Comparison of ENCODE assay signal across 8 cellular contexts in genomic region chr12:28172434-28173030, GRCh38. TPM values are rescaled to one million over a fixed set of nuclear protein-coding genes. Genes with fewer than 3 reads are reported as not detected.
DNase-seq lines count a peak whose midpoint lies in the region; ATAC-seq and TF ChIP-seq lines count a peak whose summit lies in the region.

No MANE protein-coding gene starts in this region.

- peaks cover 0 to 7% (median 0%) of the 10 kb centered on the region in 11 donors for H3K9me3 Mint-ChIP-seq in naive thymus-derived CD4-positive, alpha-beta T cell

- ATAC-seq in psoas muscle: no peak
- no peak for ATAC-seq in HG02610 (IDR thresholded peaks at IDR 0.05; ENCODE audit: unreplicated experiment)
- ATAC-seq in naive thymus-derived CD4-positive, alpha-beta T cell: no peak

- H3K27ac ChIP-seq in C4-2B (no peak overlapping the region), HL-60 (replicated peaks) (no peak overlapping the region), PC-9 (no peak overlapping the region), psoas muscle (no peak overlapping the region), uterus (no peak overlapping the region)
- no peak overlapping the region for H3K27ac ChIP-seq in naive thymus-derived CD4-positive, alpha-beta T cell (ENCODE audit: low read depth, low read length)

- no peaks in the 10 kb centered on the region for H3F3A ChIP-seq in PC-9 (ENCODE audit: insufficient read depth, low read depth)

- POLR2A ChIA-PET in PC-9 (lab: Charles Lee; ENCODE audit: unreplicated experiment): no interaction called here
- POLR2A ChIA-PET in naive thymus-derived CD4-positive, alpha-beta T cell (lab: Charles Lee): no interaction called here

- 93 to 96% (median 95%) methylated on average over 3 of the region's 3 CpGs for WGBS in psoas muscle, 3 donors

- H3K36me3 ChIP-seq in PC-9 (ENCODE audit: low read depth): no peaks in the 10 kb centered on the region
- no peaks in the 10 kb centered on the region for H3K36me3 ChIP-seq in psoas muscle (ENCODE audit: insufficient read depth in 1 of 2, low read depth in 1 of 2)
- H3K36me3 ChIP-seq in uterus: no peaks in the 10 kb centered on the region
- no peaks in the 10 kb centered on the region for H3K36me3 ChIP-seq in naive thymus-derived CD4-positive, alpha-beta T cell (ENCODE audit: control insufficient read depth in 2 of 3, insufficient read depth in 3 of 3, low read length in 3 of 3)

- no peaks in the 10 kb centered on the region; the same call in 1 of the 2 replicates for H4K20me1 ChIP-seq in PC-9 (ENCODE audit: insufficient read depth)

- H3K27me3 ChIP-seq in HL-60 (ENCODE audit: insufficient read depth, poor library complexity, severe bottlenecking) (no peaks in the 10 kb centered on the region), PC-9 (ENCODE audit: insufficient read depth, low read depth) (no peaks in the 10 kb centered on the region), psoas muscle (ENCODE audit: insufficient read depth in 3 of 3, low read length in 2 of 3) (no peaks in the 10 kb centered on the region), uterus (no peaks in the 10 kb centered on the region)
- no peaks in the 10 kb centered on the region for H3K27me3 ChIP-seq in naive thymus-derived CD4-positive, alpha-beta T cell (ENCODE audit: control insufficient read depth in 2 of 2, insufficient read depth in 2 of 2, low read length in 2 of 2)

- TF ChIP-seq CTCF in C4-2B (conservative IDR thresholded peaks at IDR 0.05): peak; percentile 81
- peak; percentile 37 for TF ChIP-seq CTCF in HL-60 (IDR thresholded peaks at IDR 0.05; ENCODE audit: insufficient read depth, low read length)
- TF ChIP-seq CTCF in PC-9 (conservative IDR thresholded peaks at IDR 0.05): peak; percentile 72
- TF ChIP-seq CTCF in psoas muscle (IDR thresholded peaks at IDR 0.05): peak; percentile 29
- peak in 2 of 4 experiments; percentile 32 to 38 for TF ChIP-seq CTCF in uterus (IDR thresholded peaks at IDR 0.05)

- TF ChIP-seq POLR2A in erythroblast (IDR thresholded peaks at IDR 0.05; ENCODE audit: low read length): no peak
- no peak for TF ChIP-seq POLR2A in uterus (IDR thresholded peaks at IDR 0.05)

- no TSS peak for BruUV-seq in PC-9 (replicated peaks; lab: Mats Ljungman, UMichigan)

- H2AFZ ChIP-seq in PC-9: no peak overlapping the region

- H3K9me3 ChIP-seq in PC-9 (ENCODE audit: insufficient read depth, low read depth) (no peaks in the 10 kb centered on the region), psoas muscle (no peaks in the 10 kb centered on the region), uterus (no peaks in the 10 kb centered on the region)
- H3K9me3 ChIP-seq in naive thymus-derived CD4-positive, alpha-beta T cell (ENCODE audit: control insufficient read depth in 2 of 3, low read length in 3 of 3): no peaks in the 10 kb centered on the region

- H3K4me1 ChIP-seq in PC-9 (replicated peaks; ENCODE audit: insufficient read depth) (no peaks in the 10 kb centered on the region), psoas muscle (no peaks in the 10 kb centered on the region), uterus (no peaks in the 10 kb centered on the region)
- H3K4me1 ChIP-seq in naive thymus-derived CD4-positive, alpha-beta T cell (ENCODE audit: control insufficient read depth in 2 of 2, insufficient read depth in 2 of 2, low read length in 2 of 2): no peaks in the 10 kb centered on the region

- no peak overlapping the region for H3K4me3 Mint-ChIP-seq in naive thymus-derived CD4-positive, alpha-beta T cell

- H3K4me3 ChIP-seq in HL-60 (replicated peaks; ENCODE audit: insufficient read depth, low read length) (no peak overlapping the region), PC-9 (no peak overlapping the region), psoas muscle (no peak overlapping the region), uterus (no peak overlapping the region)
- H3K4me3 ChIP-seq in naive thymus-derived CD4-positive, alpha-beta T cell (ENCODE audit: low read length): no peak overlapping the region

- peaks cover 0 to 9% (median 7%) of the 10 kb centered on the region in 7 donors for H3K4me1 Mint-ChIP-seq in naive thymus-derived CD4-positive, alpha-beta T cell

- H3K27ac Mint-ChIP-seq in naive thymus-derived CD4-positive, alpha-beta T cell: no peak overlapping the region

- no peaks in the 10 kb centered on the region for H3K27me3 Mint-ChIP-seq in naive thymus-derived CD4-positive, alpha-beta T cell

- CTCF ChIA-PET in PC-9 (lab: Charles Lee): no interaction called here
- CTCF ChIA-PET in naive thymus-derived CD4-positive, alpha-beta T cell (lab: Charles Lee): no interaction called here

- no peaks in the 10 kb centered on the region for H3K9me2 ChIP-seq in PC-9 (ENCODE audit: insufficient read depth)

- DNase-seq in HL-60 (ENCODE audit: low read depth in 1 of 2, low spot score in 1 of 2): peak in 1 of 2 experiments; percentile 18
- peak in 1 of 2 experiments; percentile 31 for DNase-seq in PC-9
- peak; percentile 56 to 61 for DNase-seq in erythroblast (lab: John Stamatoyannopoulos, UW)
- no peak for DNase-seq in psoas muscle
- no peak for DNase-seq in uterus
- DNase-seq in naive thymus-derived CD4-positive, alpha-beta T cell: no peak

- H3K79me2 ChIP-seq in PC-9 (ENCODE audit: low read depth): no peaks in the 10 kb centered on the region

- no peak overlapping the region for H3K4me2 ChIP-seq in PC-9

- intact Hi-C loops in PC-9 (cut with micrococcal nuclease; ENCODE audit: unreplicated experiment): loop anchor here (1.0 kb wide), 3 partner anchors 203 to 700 kb away; no protein-coding TSS in a partner anchor
- intact Hi-C loops in psoas muscle (cut with DNase I): loop anchor here in 1 of 2 donors (10.0 kb wide), 1 partner anchor 198 kb away; the partner anchor contains the start of gene PTHLH
- intact Hi-C loops in uterus (cut with DNase I; ENCODE audit: low total_unique reads): no loop called here
- intact Hi-C loops in naive thymus-derived CD4-positive, alpha-beta T cell (cut with micrococcal nuclease): no loop called here

- peaks cover 0 to 14% (median 0%) of the 10 kb centered on the region in 5 donors for H3K36me3 Mint-ChIP-seq in naive thymus-derived CD4-positive, alpha-beta T cell

RNA-seq across cellular contexts. Expression of gene CCDC91, which starts 17.7 kb away (rescaled TPM):
- 30.7 and 38.9 TPM in 2 replicates for total RNA-seq in PC-9 (2021)
- 10 to 100 TPM; 36.2 to 47.2 (median 41.1) TPM for total RNA-seq in psoas muscle
- 10 to 100 TPM; 18.4 to 36.0 (median 22.0) TPM for polyA plus RNA-seq in psoas muscle
- total RNA-seq in uterus: 10 to 100 TPM; 24.7 to 49.7 (median 41.0) TPM
- total RNA-seq in naive thymus-derived CD4-positive, alpha-beta T cell: 100 to 1,000 TPM in 1 of 5 experiments, 10 to 100 TPM in 4; 20.2 to 105 (median 70.4) TPM
- polyA plus RNA-seq in naive thymus-derived CD4-positive, alpha-beta T cell: 10 to 100 TPM; 78.0 to 83.1 TPM

Comparison
In these comparisons a context has a peak if more than half of its experiments do, and no peak if none do; other contexts are left out.
1. DNase-seq: peak in erythroblast (2 of 2); none in psoas muscle (0 of 2), uterus (0 of 2) and naive thymus-derived CD4-positive, alpha-beta T cell (0 of 9).